ENCODE assay signal across 10 cellular contexts in genomic region chr10:78458983-78459638, GRCh38.
A peak's percentile ranks its signal among the peaks of the same experiment; 100 is the strongest.
DNase-seq lines count a peak whose midpoint lies in the region; ATAC-seq and TF ChIP-seq lines count a peak whose summit lies in the region.
"Had no signal": no experiment of that assay in that cellular context is flagged by ENCODE, and none has a peak within 500 bp of the region (broad histone marks: within the 10 kb centered on the region; RNA-seq: fewer than 3 reads in every experiment).

No MANE protein-coding gene starts in this region.

- H3K4me3 ChIP-seq in AG10803 (ENCODE audit: low read length), result no peak overlapping the region
- no peak overlapping the region for H3K4me3 ChIP-seq in HUES48 (ENCODE audit: low read depth, low read length)
- H3K4me3 ChIP-seq in PC-3 (ENCODE audit: low read length), result peak overlapping the region; percentile 6; the same call in 1 of the 2 replicates

- H3K9ac ChIP-seq in HUES48 (ENCODE audit: low read depth, low read length) (no peak overlapping the region), PC-3 (ENCODE audit: low read length) (peak overlapping the region; percentile 72)

- H3K9me2 ChIP-seq in PC-3 (replicated peaks; ENCODE audit: low read length), result no peaks in the 10 kb centered on the region

- H4K20me1 ChIP-seq in PC-3 (ENCODE audit: low read length), result no peaks in the 10 kb centered on the region

- peak; percentile 91 for ATAC-seq in PC-3
- no peak for ATAC-seq in GM21717 (IDR thresholded peaks at IDR 0.05; ENCODE audit: unreplicated experiment)
- ATAC-seq in HG03442 (IDR thresholded peaks at IDR 0.05; ENCODE audit: unreplicated experiment), result no peak

- no peaks in the 10 kb centered on the region for H3K79me2 ChIP-seq in PC-3 (ENCODE audit: low read length)

- DNase-seq in AG10803 (ENCODE audit: low read depth), result peak; percentile 41
- peak; percentile 100 for DNase-seq in PC-3
- peak; percentile 68 for DNase-seq in hepatic stellate cell (ENCODE audit: low spot score)
- no peak for DNase-seq in hippocampal formation (lab: John Stamatoyannopoulos, UW)
- DNase-seq in islet precursor cell, result no peak
- DNase-seq: stimulated activated CD4-positive, alpha-beta T cell treated with anti-CD3 and anti-CD28 coated beads, Interleukin-1b, Interleukin-23, amount 100 ng/mL, for 48 hours; T1000 had no signal

- no peak for TF ChIP-seq CTCF in AG10803 (conservative IDR thresholded peaks at IDR 0.05; ENCODE audit: low read length)
- no peak for TF ChIP-seq CTCF in PC-3 (conservative IDR thresholded peaks at IDR 0.05; ENCODE audit: low read depth, low read length)

- BruUV-seq in PC-3 (replicated peaks; lab: Mats Ljungman, UMichigan), result no TSS peak

- CTCF ChIA-PET in PC-3 (lab: Charles Lee), result interaction anchor here (0.5 to 0.8 kb wide), 4 partner anchors 147 to 1685 kb away, joined by 3 to 5 read pairs (median 4); no protein-coding TSS in a partner anchor

- peak overlapping the region; percentile 66 for H3K4me2 ChIP-seq in PC-3 (ENCODE audit: low read length)

- POLR2A ChIA-PET in PC-3 (lab: Charles Lee; ENCODE audit: unreplicated experiment), result no interaction called here

- H3K27me3 ChIP-seq in HUES48 (ENCODE audit: control insufficient read depth, insufficient read depth, low read length), result no peaks in the 10 kb centered on the region
- H3K27me3 ChIP-seq in PC-3 (ENCODE audit: low read length), result no peaks in the 10 kb centered on the region

- intact Hi-C loops in PC-3 (cut with micrococcal nuclease), result loop anchor here (1.0 to 10.0 kb wide), 7 partner anchors 62 to 1736 kb away; partner anchors contain the start of gene ZMIZ1

- peaks cover 6% of the 10 kb centered on the region for H3F3A ChIP-seq in PC-3 (ENCODE audit: low read length, unreplicated experiment)

- H3K36me3 ChIP-seq in HUES48 (ENCODE audit: control insufficient read depth, insufficient read depth, low read length) (no peaks in the 10 kb centered on the region), PC-3 (ENCODE audit: low read depth, low read length) (no peaks in the 10 kb centered on the region)

- H3K27ac ChIP-seq in HUES48 (ENCODE audit: low read depth, low read length) (peak overlapping the region; percentile 52), PC-3 (ENCODE audit: low read length) (peak overlapping the region; percentile 85)

- H3K9me3 ChIP-seq in HUES48 (ENCODE audit: control insufficient read depth, insufficient read depth, low read length) (no peaks in the 10 kb centered on the region), PC-3 (ENCODE audit: low read length) (no peaks in the 10 kb centered on the region)

- H2AFZ ChIP-seq in PC-3 (ENCODE audit: low read length), result no peak overlapping the region

- no peaks in the 10 kb centered on the region for H3K4me1 ChIP-seq in HUES48 (ENCODE audit: control insufficient read depth, insufficient read depth, low read length)
- peaks cover 57% of the 10 kb centered on the region for H3K4me1 ChIP-seq in PC-3 (ENCODE audit: insufficient read depth, low read length)

Comparison
In these comparisons a context has a peak if more than half of its experiments do, and no peak if none do; other contexts are left out.
1. DNase-seq: peak in AG10803 (single experiment), PC-3 (single experiment) and hepatic stellate cell (single experiment); none in hippocampal formation (0 of 2) and islet precursor cell (single experiment).